8 cellular contexts compared by ENCODE assay signal in genomic region chr17:48636177-48637018, GRCh38. TPM values are rescaled to one million over a fixed set of nuclear protein-coding genes. Genes with fewer than 3 reads are reported as not detected.
DNase-seq lines count a peak whose midpoint lies in the region; ATAC-seq and TF ChIP-seq lines count a peak whose summit lies in the region.

No MANE protein-coding gene starts in this region.

- H3K4me2 ChIP-seq in neural progenitor cell = no peak overlapping the region

- no peak overlapping the region for H2AFZ ChIP-seq in neural progenitor cell (replicated peaks)

- TF ChIP-seq EP300 in esophagus muscularis mucosa (IDR thresholded peaks at IDR 0.05) = no peak

- H4K20me1 ChIP-seq in neural progenitor cell (ENCODE audit: low read depth) = peaks cover 70% of the 10 kb centered on the region

- no peak overlapping the region for H3K4me3 Mint-ChIP-seq in activated CD8-positive, alpha-beta T cell treated with anti-CD3 and anti-CD28 coated beads for 36 hours
- H3K4me3 Mint-ChIP-seq in neural progenitor cell = peak overlapping the region; percentile 65

- POLR2A ChIA-PET in activated CD8-positive, alpha-beta T cell treated with anti-CD3 and anti-CD28 coated beads for 36 hours (lab: Charles Lee) = interaction anchor here (0.9 to 1.2 kb wide), 2 partner anchors 18 to 102 kb away, joined by 3 to 4 read pairs; no protein-coding TSS in a partner anchor

- H3K9me3 ChIP-seq in esophagus muscularis mucosa (peaks cover 0 to 5% (median 0%) of the 10 kb centered on the region in 4 donors), neural progenitor cell (ENCODE audit: low read depth) (no peaks in the 10 kb centered on the region)

- H3K79me2 ChIP-seq in neural progenitor cell (ENCODE audit: low read depth) = no peaks in the 10 kb centered on the region

- DNase-seq in AG09309 (ENCODE audit: low read depth) (no peak), GM20000 (ENCODE audit: low spot score) (peak; percentile 87), NCI-H2227 treated with DMSO at 0.1 percent for 48 hours (lab: John Stamatoyannopoulos, UW) (peak; percentile 81), esophagus muscularis mucosa (ENCODE audit: extremely low spot score) (no peak), neural progenitor cell (ENCODE audit: low spot score) (peak; percentile 97), globus pallidus (ENCODE audit: low spot score) (no peak)
- peak; percentile 89 for DNase-seq in activated CD8-positive, alpha-beta T cell treated with anti-CD3 and anti-CD28 coated beads for 36 hours

- H3K27ac Mint-ChIP-seq in activated CD8-positive, alpha-beta T cell treated with anti-CD3 and anti-CD28 coated beads for 36 hours = no peak overlapping the region
- H3K27ac Mint-ChIP-seq in neural progenitor cell = no peak overlapping the region

- H3F3A ChIP-seq in neural progenitor cell (ENCODE audit: low read depth) = no peaks in the 10 kb centered on the region

- TF ChIP-seq POLR2A in esophagus muscularis mucosa (IDR thresholded peaks at IDR 0.05; ENCODE audit: low read depth) = no peak

- H3K27ac ChIP-seq in esophagus muscularis mucosa (replicated peaks in 1 of 4) (no peak overlapping the region), neural progenitor cell (no peak overlapping the region)

- H3K4me3 ChIP-seq in AG09309 (ENCODE audit: control insufficient read depth, low read depth, low read length) (no peak overlapping the region), esophagus muscularis mucosa (no peak overlapping the region), neural progenitor cell (no peak overlapping the region)

- WGBS in esophagus muscularis mucosa = 7% methylated on average over 16 of the region's 39 CpGs

- intact Hi-C loops in activated CD8-positive, alpha-beta T cell treated with anti-CD3 and anti-CD28 coated beads for 36 hours (cut with micrococcal nuclease) = no loop called here
- intact Hi-C loops in esophagus muscularis mucosa (cut with DNase I) = loop anchor here (10.0 kb wide), 1 partner anchor 368 kb away; no protein-coding TSS in a partner anchor

- peak; percentile 95 for ATAC-seq in activated CD8-positive, alpha-beta T cell treated with anti-CD3 and anti-CD28 coated beads for 36 hours
- no peak for ATAC-seq in GM21515 (IDR thresholded peaks at IDR 0.05; ENCODE audit: unreplicated experiment)

- no peaks in the 10 kb centered on the region for H3K9me3 Mint-ChIP-seq in activated CD8-positive, alpha-beta T cell treated with anti-CD3 and anti-CD28 coated beads for 36 hours
- peaks cover 18% of the 10 kb centered on the region for H3K9me3 Mint-ChIP-seq in neural progenitor cell

- H3K4me1 ChIP-seq in esophagus muscularis mucosa (peaks cover 5 to 22% (median 13%) of the 10 kb centered on the region in 4 donors), neural progenitor cell (no peaks in the 10 kb centered on the region)

- H3K27me3 ChIP-seq in esophagus muscularis mucosa = peaks cover 0 to 100% (median 85%) of the 10 kb centered on the region in 4 donors
- H3K27me3 ChIP-seq in neural progenitor cell = peaks cover 100% of the 10 kb centered on the region

- no peaks in the 10 kb centered on the region for H3K36me3 Mint-ChIP-seq in activated CD8-positive, alpha-beta T cell treated with anti-CD3 and anti-CD28 coated beads for 36 hours (ENCODE audit: low read depth)
- H3K36me3 Mint-ChIP-seq in neural progenitor cell = no peaks in the 10 kb centered on the region

- H3K36me3 ChIP-seq in esophagus muscularis mucosa (no peaks in the 10 kb centered on the region), neural progenitor cell (no peaks in the 10 kb centered on the region)

- peak; percentile 51 for TF ChIP-seq CTCF in AG09309 (IDR thresholded peaks at IDR 0.05; ENCODE audit: control insufficient read depth, insufficient read depth, low read depth, low read length, missing control alignments)
- peak; percentile 80 for TF ChIP-seq CTCF in GM20000 (IDR thresholded peaks at IDR 0.05; ENCODE audit: extremely low read depth, missing control alignments)
- TF ChIP-seq CTCF in activated CD8-positive, alpha-beta T cell treated with anti-CD3 and anti-CD28 coated beads for 36 hours (IDR thresholded peaks at IDR 0.05) = peak; percentile 77
- peak in 2 of 3 experiments; percentile 15 to 45 for TF ChIP-seq CTCF in esophagus muscularis mucosa (IDR thresholded peaks at IDR 0.05)
- TF ChIP-seq CTCF in neural progenitor cell (IDR thresholded peaks at IDR 0.05) = peak; percentile 71

- CTCF ChIA-PET in activated CD8-positive, alpha-beta T cell treated with anti-CD3 and anti-CD28 coated beads for 36 hours (lab: Charles Lee) = interaction anchor here (0.6 to 3.5 kb wide), 63 partner anchors 8 to 1019 kb away, joined by 3 to 33 read pairs (median 4); partner anchors contain the start of genes ATP5MC1, HOXB5, HOXB8 and HOXB9

- peaks cover 6% of the 10 kb centered on the region for H3K4me1 Mint-ChIP-seq in activated CD8-positive, alpha-beta T cell treated with anti-CD3 and anti-CD28 coated beads for 36 hours (ENCODE audit: low read depth)
- peaks cover 2% of the 10 kb centered on the region for H3K4me1 Mint-ChIP-seq in neural progenitor cell

- no peak overlapping the region for H3K9ac ChIP-seq in neural progenitor cell

- H3K27me3 Mint-ChIP-seq in activated CD8-positive, alpha-beta T cell treated with anti-CD3 and anti-CD28 coated beads for 36 hours = peaks cover 74% of the 10 kb centered on the region
- H3K27me3 Mint-ChIP-seq in neural progenitor cell (ENCODE audit: insufficient read depth, low read depth) = peaks cover 94% of the 10 kb centered on the region

RNA-seq across cellular contexts. Expression of gene HOXB9, which starts 10.2 kb away (rescaled TPM):
- total RNA-seq in activated CD8-positive, alpha-beta T cell treated with anti-CD3 and anti-CD28 coated beads for 36 hours = 1 to 10 TPM; 6.9 to 7.0 TPM
- total RNA-seq in esophagus muscularis mucosa (not detected), neural progenitor cell (ENCODE audit: low replicate concordance) (not detected in 2 replicates)

RNA-seq across cellular contexts. Expression of gene HOXB8, which starts 21.3 kb away (rescaled TPM):
- total RNA-seq in activated CD8-positive, alpha-beta T cell treated with anti-CD3 and anti-CD28 coated beads for 36 hours = not detected
- total RNA-seq in esophagus muscularis mucosa (not detected), neural progenitor cell (ENCODE audit: low replicate concordance) (not detected in 2 replicates)

RNA-seq across cellular contexts. Expression of gene HOXB7, which starts 25.6 kb away (rescaled TPM):
- total RNA-seq in activated CD8-positive, alpha-beta T cell treated with anti-CD3 and anti-CD28 coated beads for 36 hours = 1 to 10 TPM in 1 of 2 experiments, under 1 TPM in 1; 0.50 to 1.0 TPM
- total RNA-seq in esophagus muscularis mucosa (1 to 10 TPM in 1 of 4 donors, under 1 TPM in 3; 0.52 to 1.7 (median 0.66) TPM), neural progenitor cell (ENCODE audit: low replicate concordance) (not detected in 2 replicates)

RNA-seq across cellular contexts. Expression of gene HOXB6, which starts 31.6 kb away (rescaled TPM):
- total RNA-seq in activated CD8-positive, alpha-beta T cell treated with anti-CD3 and anti-CD28 coated beads for 36 hours = not detected
- total RNA-seq in esophagus muscularis mucosa (1 to 10 TPM; 2.2 to 5.4 (median 2.9) TPM), neural progenitor cell (ENCODE audit: low replicate concordance) (not detected in 2 replicates)

RNA-seq across cellular contexts. Expression of gene HOXB5, which starts 42.8 kb away (rescaled TPM):
- total RNA-seq in activated CD8-positive, alpha-beta T cell treated with anti-CD3 and anti-CD28 coated beads for 36 hours = not detected
- total RNA-seq in esophagus muscularis mucosa (under 1 TPM; 0.17 to 0.83 (median 0.36) TPM), neural progenitor cell (ENCODE audit: low replicate concordance) (not detected in 2 replicates)

Comparison
In these comparisons a context has a peak if more than half of its experiments do, and no peak if none do; other contexts are left out.
1. DNase-seq: peak in GM20000 (single experiment), NCI-H2227 treated with DMSO at 0.1 percent for 48 hours (single experiment), activated CD8-positive, alpha-beta T cell treated with anti-CD3 and anti-CD28 coated beads for 36 hours (single experiment) and neural progenitor cell (single experiment); none in AG09309 (single experiment), esophagus muscularis mucosa (single experiment) and globus pallidus (single experiment).
2. CTCF ChIP-seq: peak in every context shown above with its lines; median percentile 80 in GM20000; 77 in activated CD8-positive, alpha-beta T cell treated with anti-CD3 and anti-CD28 coated beads for 36 hours; 71 in neural progenitor cell; 51 in AG09309; 30 in esophagus muscularis mucosa.